Comparison of ENCODE assay signal across 26 cellular contexts in the genomic region with DNA sequence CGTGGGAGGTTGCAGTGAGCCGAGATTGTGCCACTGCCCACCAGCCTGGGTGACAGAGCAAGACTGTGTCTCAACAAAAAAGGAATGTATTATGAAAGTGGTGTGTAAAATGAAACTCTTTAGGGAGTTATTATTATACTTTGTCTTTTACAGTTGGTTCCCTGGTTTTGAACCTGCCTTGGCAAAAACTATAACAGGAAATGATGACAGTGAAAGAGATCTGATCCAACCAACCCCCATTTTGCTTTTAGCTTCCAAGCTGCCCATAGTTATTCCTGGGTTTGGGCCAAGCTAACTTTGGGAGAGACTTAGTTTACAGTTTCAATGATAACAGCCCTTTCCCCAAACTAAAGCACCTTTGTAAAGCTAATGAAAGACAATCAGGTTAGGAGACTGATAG. TPM values are rescaled to one million over a fixed set of nuclear protein-coding genes. Genes with fewer than 3 reads are reported as not detected.
DNase-seq lines count a peak whose midpoint lies in the region; ATAC-seq and TF ChIP-seq lines count a peak whose summit lies in the region.
"Had no signal": no experiment of that assay in that cellular context is flagged by ENCODE, and none has a peak within 500 bp of the region (broad histone marks: within the 10 kb centered on the region; RNA-seq: fewer than 3 reads in every experiment).

No MANE protein-coding gene starts in this region.

- no peaks in the 10 kb centered on the region for H3K9me2 ChIP-seq in PC-9 (ENCODE audit: insufficient read depth)

- BruUV-seq in PC-9 (replicated peaks; lab: Mats Ljungman, UMichigan) (no TSS peak), A673 (replicated peaks; lab: Mats Ljungman, UMichigan) (no TSS peak)

- no peaks in the 10 kb centered on the region for H3K79me2 ChIP-seq in PC-9 (ENCODE audit: low read depth)
- H3K79me2 ChIP-seq: parathyroid adenoma had no signal

- peaks cover 43% of the 10 kb centered on the region for H3K4me1 Mint-ChIP-seq in activated naive CD8-positive, alpha-beta T cell treated with anti-CD3 and anti-CD28 coated beads for 36 hours
- H3K4me1 Mint-ChIP-seq in activated naive CD8-positive, alpha-beta T cell treated with anti-CD3 and anti-CD28 coated beads, Interleukin-2, amount 50 U/mL, for 24 hours: peaks cover 41% of the 10 kb centered on the region
- H3K4me1 Mint-ChIP-seq in endothelial cell (ENCODE audit: unreplicated experiment): no peaks in the 10 kb centered on the region
- H3K4me1 Mint-ChIP-seq: CD14-positive monocyte had no signal

- intact Hi-C loops in PC-9 (cut with micrococcal nuclease; ENCODE audit: unreplicated experiment): no loop called here
- intact Hi-C loops in A673 (cut with micrococcal nuclease; ENCODE audit: unreplicated experiment): no loop called here

- H3K4me3 ChIP-seq in PC-9 (no peak overlapping the region), subcutaneous abdominal adipose tissue (ENCODE audit: low read depth in 1 of 5, low read length in 5 of 5) (no peak overlapping the region), A673 (ENCODE audit: low read depth, low read length, poor library complexity, severe bottlenecking) (no peak overlapping the region)
- H3K4me3 ChIP-seq: adrenal gland, esophagus muscularis mucosa, left lung, thyroid gland had no signal

- TF ChIP-seq CTCF in PC-9 (conservative IDR thresholded peaks at IDR 0.05) (no peak), endothelial cell (IDR thresholded peaks at IDR 0.05; ENCODE audit: unreplicated experiment) (no peak), A673 (conservative IDR thresholded peaks at IDR 0.05; ENCODE audit: low read depth, low read length) (no peak)

- H3K4me2 ChIP-seq in PC-9: no peak overlapping the region

- H3K9me3 Mint-ChIP-seq in activated naive CD8-positive, alpha-beta T cell treated with anti-CD3 and anti-CD28 coated beads for 36 hours: no peaks in the 10 kb centered on the region
- H3K9me3 Mint-ChIP-seq in activated naive CD8-positive, alpha-beta T cell treated with anti-CD3 and anti-CD28 coated beads, Interleukin-2, amount 50 U/mL, for 24 hours: no peaks in the 10 kb centered on the region
- no peaks in the 10 kb centered on the region for H3K9me3 Mint-ChIP-seq in endothelial cell (ENCODE audit: unreplicated experiment)
- H3K9me3 Mint-ChIP-seq: natural killer cell; stimulated activated naive CD8-positive, alpha-beta T cell treated with anti-CD3 and anti-CD28 coated beads, Interleukin-15, Interleukin-2, amounts not matched to agents 100 ng/mL and 50 ng/mL, for 24 hours had no signal

- H3K36me3 ChIP-seq in PC-9 (ENCODE audit: low read depth) (no peaks in the 10 kb centered on the region), subcutaneous abdominal adipose tissue (ENCODE audit: control insufficient read depth in 5 of 5, insufficient read depth in 5 of 5, low read length in 5 of 5) (no peaks in the 10 kb centered on the region), A673 (ENCODE audit: insufficient read depth, low read length, poor library complexity, severe bottlenecking) (no peaks in the 10 kb centered on the region)
- H3K36me3 ChIP-seq: adrenal gland, esophagus muscularis mucosa, left lung, thyroid gland had no signal

- peak overlapping the region; percentile 68 for H3K27ac Mint-ChIP-seq in activated naive CD8-positive, alpha-beta T cell treated with anti-CD3 and anti-CD28 coated beads for 36 hours
- H3K27ac Mint-ChIP-seq in activated naive CD8-positive, alpha-beta T cell treated with anti-CD3 and anti-CD28 coated beads, Interleukin-2, amount 50 U/mL, for 24 hours: no peak overlapping the region
- H3K27ac Mint-ChIP-seq in endothelial cell (ENCODE audit: unreplicated experiment): peak overlapping the region; percentile 48
- H3K27ac Mint-ChIP-seq: natural killer cell; stimulated activated naive CD8-positive, alpha-beta T cell treated with anti-CD3 and anti-CD28 coated beads, Interleukin-15, Interleukin-2, amounts not matched to agents 100 ng/mL and 50 ng/mL, for 24 hours had no signal

- no peak for ATAC-seq in activated naive CD8-positive, alpha-beta T cell treated with anti-CD3 and anti-CD28 coated beads, Interleukin-2, amount 50 U/mL, for 24 hours
- ATAC-seq: left lung, natural killer cell, right cardiac atrium had no signal

- peaks cover 15% of the 10 kb centered on the region for H3F3A ChIP-seq in PC-9 (ENCODE audit: insufficient read depth, low read depth)

- DNase-seq in activated naive CD8-positive, alpha-beta T cell treated with anti-CD3 and anti-CD28 coated beads for 36 hours: no peak
- DNase-seq in activated naive CD8-positive, alpha-beta T cell treated with anti-CD3 and anti-CD28 coated beads, Interleukin-2, amount 50 U/mL, for 24 hours: no peak
- DNase-seq in PC-9 (no peak), endothelial cell (ENCODE audit: low spot score) (no peak), medulla oblongata (ENCODE audit: extremely low spot score) (no peak), A673 (ENCODE audit: low spot score) (no peak)
- no peak for DNase-seq in activated T-cell treated with anti-CD3 and anti-CD28 coated beads, Interleukin-2, amount 50 U/mL, for 48 hours
- DNase-seq: activated CD4-positive, alpha-beta T cell treated with anti-CD3 and anti-CD28 coated beads for 48 hours; activated gamma-delta T cell; adrenal gland; effector memory CD4-positive, alpha-beta T cell; hypothalamus; left lung; natural killer cell; NCI-H1417 treated with DMSO at 0.1 percent for 48 hours; NCI-H510A treated with DMSO at 0.1 percent for 48 hours; right cardiac atrium; RPMI8226; stimulated activated CD4-positive, alpha-beta T cell treated with anti-CD3 and anti-CD28 coated beads, Interleukin-12 subunit alpha, Interleukin-12 subunit beta, amount 100 ng/mL, for 4 hours; thyroid gland had no signal

- H3K27ac ChIP-seq in PC-9 (peak overlapping the region; percentile 72; the same call in 1 of the 2 replicates), subcutaneous abdominal adipose tissue (ENCODE audit: low read depth, low read length) (peak overlapping the region; percentile 96), A673 (ENCODE audit: low read depth, low read length, poor library complexity, severe bottlenecking) (no peak overlapping the region)
- H3K27ac ChIP-seq: adrenal gland, esophagus muscularis mucosa, left lung, parathyroid adenoma, thyroid gland, VCaP had no signal

- H3K27me3 ChIP-seq in PC-9 (ENCODE audit: insufficient read depth, low read depth) (no peaks in the 10 kb centered on the region), subcutaneous abdominal adipose tissue (ENCODE audit: control insufficient read depth in 5 of 5, insufficient read depth in 4 of 5, low read length in 5 of 5) (no peaks in the 10 kb centered on the region), A673 (replicated peaks; ENCODE audit: insufficient read depth, low read depth, low read length, poor library complexity) (no peaks in the 10 kb centered on the region)
- H3K27me3 ChIP-seq: adrenal gland, esophagus muscularis mucosa, thyroid gland had no signal

- CTCF ChIA-PET in PC-9 (lab: Charles Lee): no interaction called here
- CTCF ChIA-PET in A673 (lab: Charles Lee): no interaction called here

- POLR2A ChIA-PET in PC-9 (lab: Charles Lee; ENCODE audit: unreplicated experiment) (no interaction called here), A673 (lab: Charles Lee; ENCODE audit: low non-redundant PET) (no interaction called here)

- H3K4me1 ChIP-seq in PC-9 (replicated peaks; ENCODE audit: insufficient read depth): peaks cover 28% of the 10 kb centered on the region
- H3K4me1 ChIP-seq in subcutaneous abdominal adipose tissue (ENCODE audit: control insufficient read depth in 5 of 5, insufficient read depth in 5 of 5, low read length in 5 of 5): peaks cover 2 to 44% (median 35%) of the 10 kb centered on the region in 5 donors
- H3K4me1 ChIP-seq in A673 (ENCODE audit: insufficient read depth, low read length, poor library complexity, severe bottlenecking): peaks cover 12% of the 10 kb centered on the region
- H3K4me1 ChIP-seq: adrenal gland, thyroid gland had no signal

- H3K9me3 ChIP-seq in PC-9 (ENCODE audit: insufficient read depth, low read depth): no peaks in the 10 kb centered on the region
- no peaks in the 10 kb centered on the region for H3K9me3 ChIP-seq in subcutaneous abdominal adipose tissue (ENCODE audit: control insufficient read depth in 5 of 5, low read length in 5 of 5)
- no peaks in the 10 kb centered on the region for H3K9me3 ChIP-seq in A673 (ENCODE audit: low read depth, low read length, poor library complexity, severe bottlenecking)
- H3K9me3 ChIP-seq: adrenal gland, esophagus muscularis mucosa, left lung, thyroid gland had no signal

- no peak overlapping the region for H3K9ac ChIP-seq in subcutaneous abdominal adipose tissue (ENCODE audit: low read length in 5 of 5)
- H3K9ac ChIP-seq: parathyroid adenoma had no signal

- H3K27me3 Mint-ChIP-seq in activated naive CD8-positive, alpha-beta T cell treated with anti-CD3 and anti-CD28 coated beads for 36 hours: no peaks in the 10 kb centered on the region
- no peaks in the 10 kb centered on the region for H3K27me3 Mint-ChIP-seq in activated naive CD8-positive, alpha-beta T cell treated with anti-CD3 and anti-CD28 coated beads, Interleukin-2, amount 50 U/mL, for 24 hours
- H3K27me3 Mint-ChIP-seq in endothelial cell (ENCODE audit: unreplicated experiment): peaks cover 7% of the 10 kb centered on the region
- H3K27me3 Mint-ChIP-seq: stimulated activated naive CD8-positive, alpha-beta T cell treated with anti-CD3 and anti-CD28 coated beads, Interleukin-15, Interleukin-2, amounts not matched to agents 100 ng/mL and 50 ng/mL, for 24 hours had no signal

- H3K36me3 Mint-ChIP-seq in activated naive CD8-positive, alpha-beta T cell treated with anti-CD3 and anti-CD28 coated beads for 36 hours: peaks cover 2% of the 10 kb centered on the region
- no peaks in the 10 kb centered on the region for H3K36me3 Mint-ChIP-seq in activated naive CD8-positive, alpha-beta T cell treated with anti-CD3 and anti-CD28 coated beads, Interleukin-2, amount 50 U/mL, for 24 hours (ENCODE audit: low read depth)
- peaks cover 13% of the 10 kb centered on the region for H3K36me3 Mint-ChIP-seq in endothelial cell (ENCODE audit: low read depth, unreplicated experiment)
- H3K36me3 Mint-ChIP-seq: CD14-positive monocyte, natural killer cell had no signal

- no peak overlapping the region for H2AFZ ChIP-seq in PC-9
- H2AFZ ChIP-seq: parathyroid adenoma had no signal

- no peaks in the 10 kb centered on the region for H4K20me1 ChIP-seq in PC-9 (ENCODE audit: insufficient read depth)

- H3K4me3 Mint-ChIP-seq in activated naive CD8-positive, alpha-beta T cell treated with anti-CD3 and anti-CD28 coated beads for 36 hours: no peak overlapping the region
- no peak overlapping the region for H3K4me3 Mint-ChIP-seq in activated naive CD8-positive, alpha-beta T cell treated with anti-CD3 and anti-CD28 coated beads, Interleukin-2, amount 50 U/mL, for 24 hours
- H3K4me3 Mint-ChIP-seq in endothelial cell (ENCODE audit: unreplicated experiment): no peak overlapping the region
- H3K4me3 Mint-ChIP-seq: natural killer cell; stimulated activated naive CD8-positive, alpha-beta T cell treated with anti-CD3 and anti-CD28 coated beads, Interleukin-15, Interleukin-2, amounts not matched to agents 100 ng/mL and 50 ng/mL, for 24 hours had no signal

RNA-seq across cellular contexts. Expression of a gene that starts 34.1 kb away (rescaled TPM):
- 10 to 100 TPM; 11.3 to 11.7 TPM for total RNA-seq in activated naive CD8-positive, alpha-beta T cell treated with anti-CD3 and anti-CD28 coated beads for 36 hours
- 10.9 and 11.0 TPM in 2 replicates for total RNA-seq in PC-9 (2021)
- 7.4 TPM for total RNA-seq in endothelial cell (ENCODE audit: unreplicated experiment)
- total RNA-seq in A673 (2021): 15.7 and 16.3 TPM in 2 replicates
